In genomic region chr2:54867457-54867856, GRCh38 we compare ENCODE assay signal across 15 cellular contexts.
A peak's percentile ranks its signal among the peaks of the same experiment; 100 is the strongest.
DNase-seq lines count a peak whose midpoint lies in the region; ATAC-seq, FAIRE-seq and TF ChIP-seq lines count a peak whose summit lies in the region.
"Had no signal": no experiment of that assay in that cellular context is flagged by ENCODE, and none has a peak within 500 bp of the region (broad histone marks: within the 10 kb centered on the region; RNA-seq: fewer than 3 reads in every experiment).

No MANE protein-coding gene starts in this region.

- ATAC-seq in GM19372 (IDR thresholded peaks at IDR 0.05; ENCODE audit: low read depth, unreplicated experiment): peak; percentile 47
- peak; percentile 46 for ATAC-seq in HG02798 (IDR thresholded peaks at IDR 0.05; ENCODE audit: poor library complexity, unreplicated experiment)
- peak; percentile 23 for ATAC-seq in HG03520 (IDR thresholded peaks at IDR 0.05; ENCODE audit: unreplicated experiment)
- ATAC-seq: heart left ventricle had no signal

- no peak for DNase-seq in GM12892 (ENCODE audit: insufficient read length)
- no peak for DNase-seq in cortex of kidney (lab: John Stamatoyannopoulos, UW)
- DNase-seq in chondrocyte (ENCODE audit: low spot score): no peak
- DNase-seq in DMS 273 (lab: John Stamatoyannopoulos, UW; ENCODE audit: unreplicated experiment): no peak
- DNase-seq in NCI-H1694 (lab: John Stamatoyannopoulos, UW): no peak
- DNase-seq: effector memory CD4-positive, alpha-beta T cell; EL; heart left ventricle; left ventricle myocardium inferior; small intestine; uterus had no signal

- no peaks in the 10 kb centered on the region for H3K27me3 Mint-ChIP-seq in chondrocyte (ENCODE audit: low read depth)

- peaks cover 1% of the 10 kb centered on the region for H3K9me3 Mint-ChIP-seq in chondrocyte (ENCODE audit: low read depth)

- H3K4me1 Mint-ChIP-seq in chondrocyte (ENCODE audit: low read depth): peaks cover 6% of the 10 kb centered on the region

- no peak overlapping the region for H3K27ac Mint-ChIP-seq in chondrocyte (ENCODE audit: unreplicated experiment)

- no peak overlapping the region for H3K4me3 Mint-ChIP-seq in chondrocyte (ENCODE audit: unreplicated experiment)

- no peak for TF ChIP-seq POLR2A in GM12892 (IDR thresholded peaks at IDR 0.05; ENCODE audit: low read depth, low read length)

- no peaks in the 10 kb centered on the region for H3K36me3 Mint-ChIP-seq in chondrocyte (ENCODE audit: low read depth)

- FAIRE-seq in GM12892 (lab: Jason Lieb, UNC): peak; percentile 51
- FAIRE-seq: astrocyte, small intestine had no signal

- TF ChIP-seq CTCF in chondrocyte (IDR thresholded peaks at IDR 0.05): no peak
